In the genomic region with DNA sequence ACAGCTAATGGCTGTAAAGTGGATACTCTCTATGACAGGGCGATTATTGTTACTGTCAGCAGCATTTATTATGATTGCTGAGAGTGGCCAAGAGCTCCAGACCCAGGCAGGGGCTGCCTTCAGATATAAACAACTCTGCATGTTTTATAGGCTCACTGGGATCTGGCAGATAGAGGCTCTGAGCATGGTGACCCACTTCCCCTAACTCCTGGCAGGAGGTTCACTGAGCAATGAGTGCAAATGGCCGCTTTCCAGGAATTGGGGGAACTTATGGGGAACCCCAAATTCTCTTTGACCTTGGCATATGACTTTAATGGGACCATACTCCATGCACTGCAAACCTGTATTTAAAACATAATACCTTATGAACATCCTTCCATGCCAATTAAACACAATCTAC, we compare ENCODE assay signal across 22 cellular contexts. TPM values are rescaled to one million over a fixed set of nuclear protein-coding genes. Genes with fewer than 3 reads are reported as not detected.
DNase-seq lines count a peak whose midpoint lies in the region; ATAC-seq and TF ChIP-seq lines count a peak whose summit lies in the region.
"Had no signal": no experiment of that assay in that cellular context is flagged by ENCODE, and none has a peak within 500 bp of the region (broad histone marks: within the 10 kb centered on the region; RNA-seq: fewer than 3 reads in every experiment).

No MANE protein-coding gene starts in this region.

- no peaks in the 10 kb centered on the region for H3K9me3 ChIP-seq in esophagus muscularis mucosa
- H3K9me3 ChIP-seq: BLaER1, HAP-1 had no signal

- no peak overlapping the region for H3K4me3 Mint-ChIP-seq in activated B cell treated with CpG ODN at 0.5 μM for 24 hours
- no peak overlapping the region for H3K4me3 Mint-ChIP-seq in type B pancreatic cell
- H3K4me3 Mint-ChIP-seq: CD4-positive, alpha-beta memory T cell had no signal

- no peak overlapping the region for H3K4me3 ChIP-seq in esophagus muscularis mucosa
- H3K4me3 ChIP-seq: BLaER1, GM12878, GM23248, HAP-1 had no signal

- WGBS in esophagus muscularis mucosa = 46% methylated on average over 2 of the region's 2 CpGs

- peak; percentile 5 for DNase-seq in activated effector memory CD4-positive, alpha-beta T cell treated with anti-CD3 and anti-CD28 coated beads, Interleukin-2, amount 50 U/mL, for 16 hours
- DNase-seq in activated effector memory CD4-positive, alpha-beta T cell treated with Interleukin-2 at 50 U/mL for 16 hours = no peak
- DNase-seq in activated B cell treated with CpG ODN at 0.5 μM for 24 hours (peak; percentile 4), esophagus muscularis mucosa (ENCODE audit: extremely low spot score) (peak; percentile 78), type B pancreatic cell (ENCODE audit: extremely low spot score, unreplicated experiment) (peak; percentile 18)
- DNase-seq: CD4-positive, alpha-beta memory T cell; DMS153; GDM1; GM23248; IMR-90; NCI-H1436; NCI-H1930; NCI-H510A treated with DMSO at 0.1 percent for 48 hours; NCI-H774; RPMI8226; SIG-M5 had no signal

- H3K4me1 Mint-ChIP-seq in activated B cell treated with CpG ODN at 0.5 μM for 24 hours (no peaks in the 10 kb centered on the region), type B pancreatic cell (ENCODE audit: unreplicated experiment) (no peaks in the 10 kb centered on the region)
- H3K4me1 Mint-ChIP-seq: CD4-positive, alpha-beta memory T cell had no signal

- CTCF ChIA-PET in activated B cell treated with CpG ODN at 0.5 μM for 24 hours (lab: Charles Lee) = no interaction called here

- H3K27ac Mint-ChIP-seq in activated B cell treated with CpG ODN at 0.5 μM for 24 hours (no peak overlapping the region), type B pancreatic cell (no peak overlapping the region)
- H3K27ac Mint-ChIP-seq: CD4-positive, alpha-beta memory T cell had no signal

- no peaks in the 10 kb centered on the region for H3K9me3 Mint-ChIP-seq in activated B cell treated with CpG ODN at 0.5 μM for 24 hours
- no peaks in the 10 kb centered on the region for H3K9me3 Mint-ChIP-seq in type B pancreatic cell
- H3K9me3 Mint-ChIP-seq: CD4-positive, alpha-beta memory T cell had no signal

- POLR2A ChIA-PET in activated B cell treated with CpG ODN at 0.5 μM for 24 hours (lab: Charles Lee) = no interaction called here

- TF ChIP-seq CTCF in activated B cell treated with CpG ODN at 0.5 μM for 24 hours (IDR thresholded peaks at IDR 0.05) (no peak), esophagus muscularis mucosa (IDR thresholded peaks at IDR 0.05) (no peak), type B pancreatic cell (conservative IDR thresholded peaks at IDR 0.05) (no peak)

- H3K4me1 ChIP-seq in esophagus muscularis mucosa = peaks cover 0 to 3% (median 0%) of the 10 kb centered on the region in 4 donors
- H3K4me1 ChIP-seq: BLaER1, HAP-1 had no signal

- intact Hi-C loops in activated B cell treated with CpG ODN at 0.5 μM for 24 hours (cut with micrococcal nuclease) = no loop called here
- intact Hi-C loops in esophagus muscularis mucosa (cut with DNase I) = no loop called here

- peaks cover 0 to 23% (median 0%) of the 10 kb centered on the region in 4 donors for H3K36me3 ChIP-seq in esophagus muscularis mucosa
- H3K36me3 ChIP-seq: BLaER1, HAP-1 had no signal

- H3K27me3 Mint-ChIP-seq in activated B cell treated with CpG ODN at 0.5 μM for 24 hours (peaks cover 8% of the 10 kb centered on the region), type B pancreatic cell (peaks cover 33% of the 10 kb centered on the region)

- H3K27me3 ChIP-seq in esophagus muscularis mucosa = no peaks in the 10 kb centered on the region
- H3K27me3 ChIP-seq: BLaER1 had no signal

- H3K36me3 Mint-ChIP-seq in activated B cell treated with CpG ODN at 0.5 μM for 24 hours (ENCODE audit: low read depth) = no peaks in the 10 kb centered on the region
- no peaks in the 10 kb centered on the region for H3K36me3 Mint-ChIP-seq in type B pancreatic cell
- H3K36me3 Mint-ChIP-seq: CD4-positive, alpha-beta memory T cell had no signal

- ATAC-seq in activated B cell treated with CpG ODN at 0.5 μM for 24 hours (ENCODE audit: low read depth) (no peak), HG03196 (IDR thresholded peaks at IDR 0.05; ENCODE audit: unreplicated experiment) (no peak), esophagus mucosa (no peak)
- ATAC-seq: GM12878 had no signal

- no peak for TF ChIP-seq EP300 in esophagus muscularis mucosa (IDR thresholded peaks at IDR 0.05)

- H3K27ac ChIP-seq in esophagus muscularis mucosa (replicated peaks in 1 of 4) = no peak overlapping the region
- H3K27ac ChIP-seq: BLaER1, GM23248 had no signal

- no peak for TF ChIP-seq POLR2A in esophagus muscularis mucosa (IDR thresholded peaks at IDR 0.05; ENCODE audit: low read depth)

RNA-seq across cellular contexts. Expression of a gene that starts 59.0 kb away (rescaled TPM):
- total RNA-seq in activated B cell treated with CpG ODN at 0.5 μM for 24 hours = 0.02 TPM in 1 of 2 replicates, not detected in the other
- total RNA-seq in esophagus muscularis mucosa = 1 to 10 TPM in 2 of 4 donors, under 1 TPM in 2; 0.42 to 1.3 (median 0.77) TPM
- 0.38 and 3.5 TPM in 2 replicates for total RNA-seq in type B pancreatic cell (ENCODE audit: low replicate concordance)
- not detected for total RNA-seq in esophagus mucosa
- total RNA-seq: GM12878, GM23248, MCF 10A had no signal
